In genomic region chr10:16832351-16833080, GRCh38 we compare ENCODE assay signal across 10 cellular contexts. TPM values are rescaled to one million over a fixed set of nuclear protein-coding genes. Genes with fewer than 3 reads are reported as not detected.
DNase-seq lines count a peak whose midpoint lies in the region; ATAC-seq and TF ChIP-seq lines count a peak whose summit lies in the region.
"Had no signal": no experiment of that assay in that cellular context is flagged by ENCODE, and none has a peak within 500 bp of the region (broad histone marks: within the 10 kb centered on the region; RNA-seq: fewer than 3 reads in every experiment).

No MANE protein-coding gene starts in this region.

- H4K8ac ChIP-seq in neuronal stem cell (ENCODE audit: low read depth, low read length), result no peak overlapping the region

- no peaks in the 10 kb centered on the region for H3K9me3 Mint-ChIP-seq in activated naive CD8-positive, alpha-beta T cell treated with anti-CD3 and anti-CD28 coated beads for 36 hours
- H3K9me3 Mint-ChIP-seq: activated T-helper 2 cell treated with anti-CD3 and anti-CD28 coated beads, Interferon-gamma antibody, Interleukin-2, Interleukin-4, amounts not matched to agents 10 μg/mL and 5 μg/mL and 100 μg/mL, durations not matched to agents 14 hours and 24 hours and 36 hours; CD8-positive, alpha-beta memory T cell had no signal

- H2BK15ac ChIP-seq in neuronal stem cell (ENCODE audit: low read length), result no peak overlapping the region

- H3K23ac ChIP-seq in neuronal stem cell (ENCODE audit: low read depth, low read length, poor library complexity), result no peak overlapping the region

- H3K27me3 ChIP-seq in neuronal stem cell (ENCODE audit: control insufficient read depth in 3 of 3, insufficient read depth in 3 of 3, low read depth in 1 of 3, low read length in 3 of 3), result no peaks in the 10 kb centered on the region

- H3K4me3 Mint-ChIP-seq in activated naive CD8-positive, alpha-beta T cell treated with anti-CD3 and anti-CD28 coated beads for 36 hours, result no peak overlapping the region

- H2AK5ac ChIP-seq in neuronal stem cell (ENCODE audit: low read depth, low read length), result no peak overlapping the region

- H3K14ac ChIP-seq in neuronal stem cell (ENCODE audit: low read length), result no peak overlapping the region

- no peak for TF ChIP-seq CTCF in AG04449 (IDR thresholded peaks at IDR 0.05; ENCODE audit: insufficient read depth, low read length, missing control alignments)

- no CpG with 5 or more reads among the region's 11 CpGs for WGBS in neuronal stem cell (ENCODE audit: extremely low coverage in 2 of 2, insufficient read length in 2 of 2, insufficient replicate concordance in 1 of 2), 2 donors

- no peak overlapping the region for H3K27ac ChIP-seq in neuronal stem cell (replicated peaks; ENCODE audit: low read length)

- H4K91ac ChIP-seq in neuronal stem cell (ENCODE audit: low read depth, low read length, poor library complexity), result no peak overlapping the region

- DNase-seq in AG04449 (ENCODE audit: low read depth, low spot score), result peak; percentile 84
- DNase-seq in NCI-H226, result peak; percentile 83
- DNase-seq in epidermal melanocyte (ENCODE audit: insufficient read length, low spot score), result peak; percentile 50
- no peak for DNase-seq in neuronal stem cell (ENCODE audit: low spot score)
- no peak for DNase-seq in activated naive CD8-positive, alpha-beta T cell treated with anti-CD3 and anti-CD28 coated beads for 36 hours
- no peak for DNase-seq in NCI-H1105 treated with DMSO at 0.1 percent for 48 hours (lab: John Stamatoyannopoulos, UW)
- DNase-seq in NCI-H1048 (lab: John Stamatoyannopoulos, UW), result no peak
- DNase-seq: CD8-positive, alpha-beta memory T cell had no signal

- no peaks in the 10 kb centered on the region for H3K27me3 Mint-ChIP-seq in activated naive CD8-positive, alpha-beta T cell treated with anti-CD3 and anti-CD28 coated beads for 36 hours

- no peak overlapping the region for H2BK12ac ChIP-seq in neuronal stem cell (ENCODE audit: low read length)

- H3K4me3 ChIP-seq in AG04449 (ENCODE audit: low read depth, low read length) (no peak overlapping the region), neuronal stem cell (ENCODE audit: low read length in 2 of 2) (no peak overlapping the region)

- no peaks in the 10 kb centered on the region for H3K79me1 ChIP-seq in neuronal stem cell (ENCODE audit: low read depth, low read length)

- H3K4me1 Mint-ChIP-seq in activated naive CD8-positive, alpha-beta T cell treated with anti-CD3 and anti-CD28 coated beads for 36 hours, result peaks cover 13% of the 10 kb centered on the region

- peak overlapping the region; percentile 13 for H2AFZ ChIP-seq in neuronal stem cell (ENCODE audit: low read length)

- POLR2A ChIA-PET in AG04449 (lab: Yijun Ruan, JAX), result interaction anchor here (0.7 to 2.3 kb wide), 5 partner anchors 15 to 406 kb away, joined by 3 to 7 read pairs (median 4); partner anchors contain the start of genes RSU1 and VIM

- no peak for ATAC-seq in HG03378 (IDR thresholded peaks at IDR 0.05; ENCODE audit: unreplicated experiment)

- H3K36me3 Mint-ChIP-seq in activated naive CD8-positive, alpha-beta T cell treated with anti-CD3 and anti-CD28 coated beads for 36 hours, result no peaks in the 10 kb centered on the region
- H3K36me3 Mint-ChIP-seq: CD8-positive, alpha-beta memory T cell had no signal

- no peak overlapping the region for H2BK120ac ChIP-seq in neuronal stem cell (ENCODE audit: low read depth, low read length)

- no peak overlapping the region for H2BK5ac ChIP-seq in neuronal stem cell (ENCODE audit: low read length)

- H3K27ac Mint-ChIP-seq in activated naive CD8-positive, alpha-beta T cell treated with anti-CD3 and anti-CD28 coated beads for 36 hours, result no peak overlapping the region
- H3K27ac Mint-ChIP-seq: activated T-helper 2 cell treated with anti-CD3 and anti-CD28 coated beads, Interferon-gamma antibody, Interleukin-2, Interleukin-4, amounts not matched to agents 10 μg/mL and 5 μg/mL and 100 μg/mL, durations not matched to agents 14 hours and 24 hours and 36 hours had no signal

- H3K36me3 ChIP-seq in neuronal stem cell (replicated peaks in 1 of 2; ENCODE audit: control insufficient read depth in 2 of 2, insufficient read depth in 2 of 2, low read length in 2 of 2), result no peaks in the 10 kb centered on the region

- no peak overlapping the region for H3K4me2 ChIP-seq in neuronal stem cell (ENCODE audit: insufficient read depth, low read length, poor library complexity, severe bottlenecking)

- H3K4ac ChIP-seq in neuronal stem cell (ENCODE audit: low read length), result no peak overlapping the region

- no peak overlapping the region for H3K18ac ChIP-seq in neuronal stem cell (ENCODE audit: low read length)

- CTCF ChIA-PET in AG04449 (lab: Yijun Ruan, JAX), result interaction anchor here (0.6 to 2.5 kb wide), 7 partner anchors 8 to 733 kb away, joined by 3 to 19 read pairs (median 3); no protein-coding TSS in a partner anchor

- peaks cover 1 to 2% of the 10 kb centered on the region in 2 donors for H3K4me1 ChIP-seq in neuronal stem cell (ENCODE audit: control insufficient read depth in 2 of 2, insufficient read depth in 1 of 2, low read depth in 1 of 2, low read length in 2 of 2)

- no peak overlapping the region for H3K9ac ChIP-seq in neuronal stem cell (ENCODE audit: low read depth, low read length, poor library complexity)

- H3K9me3 ChIP-seq in neuronal stem cell (replicated peaks in 1 of 2; ENCODE audit: control insufficient read depth in 2 of 2, insufficient read depth in 1 of 2, low read depth in 1 of 2, low read length in 2 of 2), result peaks cover 0 to 3% of the 10 kb centered on the region in 2 donors

RNA-seq across cellular contexts. Expression of gene RSU1, which starts 15.3 kb away (rescaled TPM):
- 36.1 TPM for polyA plus RNA-seq in neuronal stem cell (2013, experiment 1 of 2)
- 36.0 TPM for polyA plus RNA-seq in neuronal stem cell (2013, experiment 2 of 2)
- 10 to 100 TPM; 56.7 to 59.5 TPM for total RNA-seq in activated naive CD8-positive, alpha-beta T cell treated with anti-CD3 and anti-CD28 coated beads for 36 hours

Comparison
In these comparisons a context has a peak if more than half of its experiments do, and no peak if none do; other contexts are left out.
1. DNase-seq: peak in AG04449 (single experiment), NCI-H226 (single experiment) and epidermal melanocyte (single experiment); none in neuronal stem cell (single experiment), activated naive CD8-positive, alpha-beta T cell treated with anti-CD3 and anti-CD28 coated beads for 36 hours (single experiment), NCI-H1105 treated with DMSO at 0.1 percent for 48 hours (single experiment) and NCI-H1048 (single experiment).